8 cellular contexts compared by ENCODE assay signal in genomic region chrX:13717697-13718483, GRCh38. TPM values are rescaled to one million over a fixed set of nuclear protein-coding genes. Genes with fewer than 3 reads are reported as not detected.
DNase-seq lines count a peak whose midpoint lies in the region; TF ChIP-seq lines count a peak whose summit lies in the region.
"Had no signal": no experiment of that assay in that cellular context is flagged by ENCODE, and none has a peak within 500 bp of the region (broad histone marks: within the 10 kb centered on the region; RNA-seq: fewer than 3 reads in every experiment).

No MANE protein-coding gene starts in this region.

- H3K4me1 ChIP-seq in HUES64 (ENCODE audit: insufficient read depth, low read length) (no peaks in the 10 kb centered on the region), breast epithelium (no peaks in the 10 kb centered on the region), subcutaneous abdominal adipose tissue (ENCODE audit: control insufficient read depth in 5 of 5, insufficient read depth in 5 of 5, low read length in 5 of 5) (peaks cover 0 to 14% (median 11%) of the 10 kb centered on the region in 5 donors), OCI-LY7 (ENCODE audit: insufficient read depth, low read length, poor library complexity, severe bottlenecking) (peaks cover 27% of the 10 kb centered on the region)

- H3K4me1 Mint-ChIP-seq in activated T-helper 1 cell treated with anti-CD3 and anti-CD28 coated beads, Interleukin-12 subunit alpha, Interleukin-12 subunit beta, Interleukin-2, Interleukin-4 antibody, amounts not matched to agents 30 ng/mL and 10 ng/mL and 1 ng/mL, durations not matched to agents 14 hours and 24 hours and 36 hours (ENCODE audit: low read depth) = peaks cover 23% of the 10 kb centered on the region

- POLR2A ChIA-PET in OCI-LY7 (lab: Charles Lee) = no interaction called here

- H3K9me3 ChIP-seq in HUES64 (ENCODE audit: insufficient read depth, low read depth, low read length) = no peaks in the 10 kb centered on the region
- H3K9me3 ChIP-seq in breast epithelium = no peaks in the 10 kb centered on the region
- H3K9me3 ChIP-seq in subcutaneous abdominal adipose tissue (ENCODE audit: control insufficient read depth in 5 of 5, low read length in 5 of 5) = no peaks in the 10 kb centered on the region
- no peaks in the 10 kb centered on the region for H3K9me3 ChIP-seq in OCI-LY7 (ENCODE audit: low read length)

- H3K4me2 ChIP-seq in OCI-LY7 (ENCODE audit: low read length) = no peak overlapping the region

- H3K27me3 ChIP-seq in HUES64 (ENCODE audit: insufficient read depth, low read length) = no peaks in the 10 kb centered on the region
- H3K27me3 ChIP-seq in breast epithelium = no peaks in the 10 kb centered on the region
- H3K27me3 ChIP-seq in subcutaneous abdominal adipose tissue (ENCODE audit: control insufficient read depth in 5 of 5, insufficient read depth in 4 of 5, low read length in 5 of 5) = peaks cover 0 to 5% (median 0%) of the 10 kb centered on the region in 5 donors

- DNase-seq in breast epithelium (ENCODE audit: low spot score in 2 of 2) (no peak), left kidney (ENCODE audit: low read depth, low spot score) (peak; percentile 69), OCI-LY7 (ENCODE audit: low spot score) (no peak), cerebellar nuclear complex (lab: John Stamatoyannopoulos, UW) (no peak)
- no peak for DNase-seq in activated T-helper 1 cell treated with anti-CD3 and anti-CD28 coated beads, Interleukin-12 subunit alpha, Interleukin-12 subunit beta, Interleukin-2, Interleukin-4 antibody, amounts not matched to agents 30 ng/mL and 10 ng/mL and 1 ng/mL, durations not matched to agents 14 hours and 24 hours and 36 hours (ENCODE audit: low spot score)
- DNase-seq: activated naive CD4-positive, alpha-beta T cell treated with anti-CD3 and anti-CD28 coated beads, Interleukin-2, amount 50 U/mL, for 16 hours had no signal

- peaks cover 39% of the 10 kb centered on the region for H3K36me3 ChIP-seq in HUES64 (ENCODE audit: insufficient read depth, low read length)
- no peaks in the 10 kb centered on the region for H3K36me3 ChIP-seq in breast epithelium
- H3K36me3 ChIP-seq in subcutaneous abdominal adipose tissue (ENCODE audit: control insufficient read depth in 5 of 5, insufficient read depth in 5 of 5, low read length in 5 of 5) = peaks cover 2 to 12% (median 3%) of the 10 kb centered on the region in 5 donors
- H3K36me3 ChIP-seq in OCI-LY7 (ENCODE audit: insufficient read depth, low read length) = peaks cover 82% of the 10 kb centered on the region

- no peak for TF ChIP-seq CTCF in breast epithelium (IDR thresholded peaks at IDR 0.05)
- no peak for TF ChIP-seq CTCF in OCI-LY7 (conservative IDR thresholded peaks at IDR 0.05; ENCODE audit: low read length)

- H3K27ac ChIP-seq in HUES64 (ENCODE audit: low read depth, low read length) = peak overlapping the region; percentile 62
- H3K27ac ChIP-seq in breast epithelium = peak overlapping the region; percentile 1 to 45
- peak overlapping the region; percentile 57 for H3K27ac ChIP-seq in subcutaneous abdominal adipose tissue (ENCODE audit: low read depth, low read length)
- no peak overlapping the region for H3K27ac ChIP-seq in OCI-LY7 (ENCODE audit: low read depth, low read length, poor library complexity, severe bottlenecking)

- intact Hi-C loops in breast epithelium (cut with DNase I; ENCODE audit: low total_unique reads) = no loop called here
- intact Hi-C loops in OCI-LY7 (cut with micrococcal nuclease; ENCODE audit: unreplicated experiment) = no loop called here
- intact Hi-C loops in activated T-helper 1 cell treated with anti-CD3 and anti-CD28 coated beads, Interleukin-12 subunit alpha, Interleukin-12 subunit beta, Interleukin-2, Interleukin-4 antibody, amounts not matched to agents 30 ng/mL and 10 ng/mL and 1 ng/mL, durations not matched to agents 14 hours and 24 hours and 36 hours (cut with micrococcal nuclease) = loop anchor here (2.0 kb wide), 1 partner anchor 15 kb away; no protein-coding TSS in a partner anchor

- H3K9me2 ChIP-seq in OCI-LY7 (ENCODE audit: insufficient read depth, low read length) = no peaks in the 10 kb centered on the region

- TF ChIP-seq POLR2A in breast epithelium (IDR thresholded peaks at IDR 0.05) = no peak

- H3K27ac Mint-ChIP-seq in activated T-helper 1 cell treated with anti-CD3 and anti-CD28 coated beads, Interleukin-12 subunit alpha, Interleukin-12 subunit beta, Interleukin-2, Interleukin-4 antibody, amounts not matched to agents 30 ng/mL and 10 ng/mL and 1 ng/mL, durations not matched to agents 14 hours and 24 hours and 36 hours = no peak overlapping the region

- peaks cover 22% of the 10 kb centered on the region for H3K36me3 Mint-ChIP-seq in activated T-helper 1 cell treated with anti-CD3 and anti-CD28 coated beads, Interleukin-12 subunit alpha, Interleukin-12 subunit beta, Interleukin-2, Interleukin-4 antibody, amounts not matched to agents 30 ng/mL and 10 ng/mL and 1 ng/mL, durations not matched to agents 14 hours and 24 hours and 36 hours (ENCODE audit: low read depth)

- WGBS in HUES64 = 90% methylated on average over 6 of the region's 7 CpGs

- no peaks in the 10 kb centered on the region for H4K20me1 ChIP-seq in OCI-LY7 (ENCODE audit: insufficient read depth, low read length)

- H3K27me3 Mint-ChIP-seq in activated T-helper 1 cell treated with anti-CD3 and anti-CD28 coated beads, Interleukin-12 subunit alpha, Interleukin-12 subunit beta, Interleukin-2, Interleukin-4 antibody, amounts not matched to agents 30 ng/mL and 10 ng/mL and 1 ng/mL, durations not matched to agents 14 hours and 24 hours and 36 hours (ENCODE audit: insufficient read depth) = no peaks in the 10 kb centered on the region

- H2AFZ ChIP-seq in OCI-LY7 (ENCODE audit: low read length) = no peak overlapping the region

- H3K79me2 ChIP-seq in OCI-LY7 (ENCODE audit: insufficient read depth, low read depth, low read length) = peaks cover 29% of the 10 kb centered on the region

- CTCF ChIA-PET in OCI-LY7 (lab: Charles Lee; ENCODE audit: unreplicated experiment) = no interaction called here

- BruUV-seq in OCI-LY7 (replicated peaks; lab: Mats Ljungman, UMichigan) = no TSS peak

- peak overlapping the region; percentile 36; the same call in 1 of the 2 replicates for H3K9ac ChIP-seq in HUES64 (ENCODE audit: low read depth, low read length)
- H3K9ac ChIP-seq in subcutaneous abdominal adipose tissue (ENCODE audit: low read length in 5 of 5) = no peak overlapping the region

- no peaks in the 10 kb centered on the region for H3K9me3 Mint-ChIP-seq in activated T-helper 1 cell treated with anti-CD3 and anti-CD28 coated beads, Interleukin-12 subunit alpha, Interleukin-12 subunit beta, Interleukin-2, Interleukin-4 antibody, amounts not matched to agents 30 ng/mL and 10 ng/mL and 1 ng/mL, durations not matched to agents 14 hours and 24 hours and 36 hours

- H3K4me3 ChIP-seq in HUES64 (ENCODE audit: low read length) = no peak overlapping the region
- no peak overlapping the region for H3K4me3 ChIP-seq in breast epithelium
- H3K4me3 ChIP-seq in subcutaneous abdominal adipose tissue (ENCODE audit: low read depth in 1 of 5, low read length in 5 of 5) = no peak overlapping the region
- no peak overlapping the region for H3K4me3 ChIP-seq in OCI-LY7 (ENCODE audit: low read depth, low read length, poor library complexity, severe bottlenecking)

- no peak overlapping the region for H3K4me3 Mint-ChIP-seq in activated T-helper 1 cell treated with anti-CD3 and anti-CD28 coated beads, Interleukin-12 subunit alpha, Interleukin-12 subunit beta, Interleukin-2, Interleukin-4 antibody, amounts not matched to agents 30 ng/mL and 10 ng/mL and 1 ng/mL, durations not matched to agents 14 hours and 24 hours and 36 hours

RNA-seq across cellular contexts. Expression of gene TRAPPC2, which starts 16.5 kb away (rescaled TPM):
- polyA plus RNA-seq in HUES64 (2013, experiment 1 of 2) = 10.9 TPM
- 10.0 TPM for polyA plus RNA-seq in HUES64 (2013, experiment 2 of 2)
- total RNA-seq in breast epithelium = 10 to 100 TPM in 2 of 3 donors, 1 to 10 TPM in 1; 8.2 to 25.3 (median 21.0) TPM
- total RNA-seq in OCI-LY7 (2014; rRNA removed; shearing (Covaris generic)) = 16.4 and 22.2 TPM in 2 replicates
- 27.0 and 32.3 TPM in 2 replicates for total RNA-seq in OCI-LY7 (2022)
- 16.4 and 16.5 TPM in 2 replicates for total RNA-seq in activated T-helper 1 cell treated with anti-CD3 and anti-CD28 coated beads, Interleukin-12 subunit alpha, Interleukin-12 subunit beta, Interleukin-2, Interleukin-4 antibody, amounts not matched to agents 30 ng/mL and 10 ng/mL and 1 ng/mL, durations not matched to agents 14 hours and 24 hours and 36 hours

RNA-seq across cellular contexts. Expression of gene OFD1, which starts 16.7 kb away (rescaled TPM):
- 15.6 TPM for polyA plus RNA-seq in HUES64 (2013, experiment 1 of 2)
- 16.0 TPM for polyA plus RNA-seq in HUES64 (2013, experiment 2 of 2)
- total RNA-seq in breast epithelium (100 to 1,000 TPM in 1 of 3 donors, 10 to 100 TPM in 2; 10.7 to 136 (median 48.8) TPM), OCI-LY7 (2022) (64.7 and 69.8 TPM in 2 replicates)
- total RNA-seq in OCI-LY7 (2014; rRNA removed; shearing (Covaris generic)) = 60.7 and 71.0 TPM in 2 replicates
- 21.9 and 22.0 TPM in 2 replicates for total RNA-seq in activated T-helper 1 cell treated with anti-CD3 and anti-CD28 coated beads, Interleukin-12 subunit alpha, Interleukin-12 subunit beta, Interleukin-2, Interleukin-4 antibody, amounts not matched to agents 30 ng/mL and 10 ng/mL and 1 ng/mL, durations not matched to agents 14 hours and 24 hours and 36 hours

RNA-seq across cellular contexts. Expression of gene RAB9A, which starts 29.0 kb away (rescaled TPM):
- 21.2 TPM for polyA plus RNA-seq in HUES64 (2013, experiment 1 of 2)
- 24.1 TPM for polyA plus RNA-seq in HUES64 (2013, experiment 2 of 2)
- total RNA-seq in breast epithelium (10 to 100 TPM; 41.0 to 63.4 (median 43.2) TPM), OCI-LY7 (2022) (9.4 and 11.7 TPM in 2 replicates)
- 11.2 and 14.1 TPM in 2 replicates for total RNA-seq in OCI-LY7 (2014; rRNA removed; shearing (Covaris generic))
- 9.4 and 11.8 TPM in 2 replicates for total RNA-seq in activated T-helper 1 cell treated with anti-CD3 and anti-CD28 coated beads, Interleukin-12 subunit alpha, Interleukin-12 subunit beta, Interleukin-2, Interleukin-4 antibody, amounts not matched to agents 30 ng/mL and 10 ng/mL and 1 ng/mL, durations not matched to agents 14 hours and 24 hours and 36 hours
